Comparison of ENCODE assay signal across 16 cellular contexts in genomic region chr15:48424076-48424475, GRCh38.
DNase-seq lines count a peak whose midpoint lies in the region; ATAC-seq and TF ChIP-seq lines count a peak whose summit lies in the region.
"Had no signal": no experiment of that assay in that cellular context is flagged by ENCODE, and none has a peak within 500 bp of the region (broad histone marks: within the 10 kb centered on the region; RNA-seq: fewer than 3 reads in every experiment).

No MANE protein-coding gene starts in this region.

- H3K4me1 Mint-ChIP-seq in HFFc6 (ENCODE audit: low read depth) = peaks cover 91% of the 10 kb centered on the region
- no peaks in the 10 kb centered on the region for H3K4me1 Mint-ChIP-seq in T-cell

- peak overlapping the region; percentile 89 for H3K27ac Mint-ChIP-seq in HFFc6
- no peak overlapping the region for H3K27ac Mint-ChIP-seq in T-cell
- H3K27ac Mint-ChIP-seq: activated T-helper 1 cell treated with anti-CD3 and anti-CD28 coated beads, Interleukin-12 subunit alpha, Interleukin-12 subunit beta, Interleukin-2, Interleukin-4 antibody, amounts not matched to agents 30 ng/mL and 10 ng/mL and 1 ng/mL, durations not matched to agents 14 hours and 24 hours and 36 hours; T-helper 1 cell treated with Interleukin-12 subunit alpha and Interleukin-12 subunit beta and Interleukin-4 antibody, amounts not matched to agents 30 μg/mL and 1 μg/mL, for 36 hours; type B pancreatic cell had no signal

- CTCF ChIA-PET in A673 (lab: Charles Lee) = no interaction called here
- CTCF ChIA-PET in T-cell (lab: Charles Lee) = no interaction called here

- DNase-seq in A673 (ENCODE audit: low spot score) (peak; percentile 80), HFFc6 (peak; percentile 58), SK-MEL-5 (ENCODE audit: low read depth, low spot score) (peak; percentile 73), foreskin keratinocyte (peak; percentile 52 to 82), ACHN (no peak), left colon (no peak), T-cell (no peak)
- DNase-seq: activated CD4-positive, alpha-beta T cell treated with anti-CD3 and anti-CD28 coated beads, Interleukin-2, amount 50 U/mL, for 4 hours; anterior cingulate cortex; DMS79; MM.1S; stimulated activated CD8-positive, alpha-beta memory T cell treated with anti-CD3 and anti-CD28 coated beads, Interleukin-4, amount 100 ng/mL, for 48 hours had no signal

- no peaks in the 10 kb centered on the region for H3K9me3 ChIP-seq in A673 (ENCODE audit: low read depth, low read length, poor library complexity, severe bottlenecking)

- ATAC-seq in foreskin keratinocyte (peak; percentile 91), left colon (no peak), T-cell (replicated peaks in 1 of 4) (no peak), HG03045 (IDR thresholded peaks at IDR 0.05; ENCODE audit: unreplicated experiment) (no peak)

- H3K4me3 Mint-ChIP-seq in HFFc6 = peak overlapping the region; percentile 67
- no peak overlapping the region for H3K4me3 Mint-ChIP-seq in T-cell
- H3K4me3 Mint-ChIP-seq: activated T-helper 1 cell treated with anti-CD3 and anti-CD28 coated beads, Interleukin-12 subunit alpha, Interleukin-12 subunit beta, Interleukin-2, Interleukin-4 antibody, amounts not matched to agents 30 ng/mL and 10 ng/mL and 1 ng/mL, durations not matched to agents 14 hours and 24 hours and 36 hours; T-helper 1 cell treated with Interleukin-12 subunit alpha and Interleukin-12 subunit beta and Interleukin-4 antibody, amounts not matched to agents 30 μg/mL and 1 μg/mL, for 36 hours; type B pancreatic cell had no signal

- in situ Hi-C loops in SK-MEL-5 (cut with HindIII; ENCODE audit: low pct_unique_long_range_greater_than_20kb, low sequenced_read_pairs) = no loop called here
- in situ Hi-C loops in ACHN (cut with HindIII; ENCODE audit: low pct_ligation_motif_present, low pct_unique_long_range_greater_than_20kb, low sequenced_read_pairs) = no loop called here

- H3K4me3 ChIP-seq in A673 (ENCODE audit: low read depth, low read length, poor library complexity, severe bottlenecking) = no peak overlapping the region

- H3K4me1 ChIP-seq in A673 (ENCODE audit: insufficient read depth, low read length, poor library complexity, severe bottlenecking) = peaks cover 13% of the 10 kb centered on the region
- peaks cover 24% of the 10 kb centered on the region for H3K4me1 ChIP-seq in foreskin keratinocyte

- TF ChIP-seq CTCF in A673 (conservative IDR thresholded peaks at IDR 0.05; ENCODE audit: low read depth, low read length) (no peak), HFFc6 (IDR thresholded peaks at IDR 0.05) (no peak), foreskin keratinocyte (conservative IDR thresholded peaks at IDR 0.05) (no peak)

- peaks cover 9% of the 10 kb centered on the region; the same call in 1 of the 2 replicates for H3K9me3 Mint-ChIP-seq in HFFc6
- H3K9me3 Mint-ChIP-seq in T-cell = no peaks in the 10 kb centered on the region
- H3K9me3 Mint-ChIP-seq: activated T-helper 1 cell treated with anti-CD3 and anti-CD28 coated beads, Interleukin-12 subunit alpha, Interleukin-12 subunit beta, Interleukin-2, Interleukin-4 antibody, amounts not matched to agents 30 ng/mL and 10 ng/mL and 1 ng/mL, durations not matched to agents 14 hours and 24 hours and 36 hours; T-helper 1 cell treated with Interleukin-12 subunit alpha and Interleukin-12 subunit beta and Interleukin-4 antibody, amounts not matched to agents 30 μg/mL and 1 μg/mL, for 36 hours; type B pancreatic cell had no signal

- no peaks in the 10 kb centered on the region for H3K27me3 ChIP-seq in A673 (replicated peaks; ENCODE audit: insufficient read depth, low read depth, low read length, poor library complexity)
- no peaks in the 10 kb centered on the region for H3K27me3 ChIP-seq in foreskin keratinocyte

- H3K36me3 Mint-ChIP-seq in HFFc6 (ENCODE audit: low read depth) (peaks cover 81% of the 10 kb centered on the region), T-cell (no peaks in the 10 kb centered on the region)

- H3K27ac ChIP-seq in A673 (ENCODE audit: low read depth, low read length, poor library complexity, severe bottlenecking) (peak overlapping the region; percentile 18), foreskin keratinocyte (no peak overlapping the region)

- H3K36me3 ChIP-seq in A673 (ENCODE audit: insufficient read depth, low read length, poor library complexity, severe bottlenecking) = no peaks in the 10 kb centered on the region

- intact Hi-C loops in A673 (cut with micrococcal nuclease; ENCODE audit: unreplicated experiment) (no loop called here), left colon (cut with DNase I, micrococcal nuclease) (no loop called here)

- H3K27me3 Mint-ChIP-seq in HFFc6 (ENCODE audit: insufficient read depth) (peaks cover 51% of the 10 kb centered on the region), T-cell (no peaks in the 10 kb centered on the region)
- H3K27me3 Mint-ChIP-seq: type B pancreatic cell had no signal

- no TSS peak for BruUV-seq in A673 (replicated peaks; lab: Mats Ljungman, UMichigan)

- POLR2A ChIA-PET in A673 (lab: Charles Lee; ENCODE audit: low non-redundant PET) = no interaction called here
- POLR2A ChIA-PET in T-cell (lab: Charles Lee) = no interaction called here

Comparison
In these comparisons a context has a peak if more than half of its experiments do, and no peak if none do; other contexts are left out.
1. DNase-seq: peak in A673 (single experiment), HFFc6 (single experiment), SK-MEL-5 (single experiment) and foreskin keratinocyte (2 of 2); none in ACHN (single experiment), left colon (0 of 2) and T-cell (0 of 34).